In the genomic region with DNA sequence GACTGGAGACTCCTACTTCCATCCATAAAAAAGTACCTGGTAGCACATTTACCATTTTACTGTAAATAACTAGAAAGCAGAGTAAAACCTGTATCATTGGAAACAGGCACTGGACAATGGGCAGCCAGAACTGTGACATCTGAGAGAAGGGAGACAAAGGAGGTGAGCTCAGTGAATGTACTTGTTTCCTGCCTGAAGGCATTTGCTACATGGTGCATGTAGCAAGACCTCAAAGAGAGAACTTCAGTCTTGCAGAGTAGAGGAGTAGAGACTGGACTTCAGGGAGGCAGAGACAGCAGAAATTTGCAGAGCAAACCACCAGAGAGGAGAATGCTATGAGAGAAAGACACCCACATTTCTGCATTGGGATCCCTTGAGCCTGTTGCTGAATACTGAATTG, we compare ENCODE assay signal across 23 cellular contexts.
DNase-seq lines count a peak whose midpoint lies in the region; TF ChIP-seq lines count a peak whose summit lies in the region.
"Had no signal": no experiment of that assay in that cellular context is flagged by ENCODE, and none has a peak within 500 bp of the region (broad histone marks: within the 10 kb centered on the region; RNA-seq: fewer than 3 reads in every experiment).

No MANE protein-coding gene starts in this region.

- no peaks in the 10 kb centered on the region for H3K9me2 ChIP-seq in MM.1S (replicated peaks; ENCODE audit: insufficient read depth, low read length)
- H3K9me2 ChIP-seq: SK-N-SH had no signal

- TF ChIP-seq CTCF in AG04450 (IDR thresholded peaks at IDR 0.05; ENCODE audit: low read depth, low read length) (no peak), astrocyte of the spinal cord (IDR thresholded peaks at IDR 0.05; ENCODE audit: low read depth, low read length) (no peak), spleen (IDR thresholded peaks at IDR 0.05 in 8 of 11, conservative IDR thresholded peaks at IDR 0.05 in 3 of 11) (no peak), GM10266 (IDR thresholded peaks at IDR 0.05; ENCODE audit: control insufficient read depth, insufficient read depth, low read depth, missing control alignments) (no peak), MM.1S (IDR thresholded peaks at IDR 0.05; ENCODE audit: low read length) (no peak), GM13976 (IDR thresholded peaks at IDR 0.05; ENCODE audit: borderline replicate concordance, control extremely low read depth, extremely low read depth, insufficient read depth, missing control alignments) (no peak)

- no peaks in the 10 kb centered on the region for H4K20me1 ChIP-seq in MM.1S (ENCODE audit: insufficient read depth, low read length)

- no peak overlapping the region for H3K4me3 ChIP-seq in AG04450 (ENCODE audit: low read depth, low read length)
- H3K4me3 ChIP-seq in astrocyte of the spinal cord (ENCODE audit: low read depth, low read length), result no peak overlapping the region
- H3K4me3 ChIP-seq in spleen, result no peak overlapping the region
- no peak overlapping the region for H3K4me3 ChIP-seq in MM.1S (ENCODE audit: low read length)

- H3K27ac ChIP-seq in AG04450 (ENCODE audit: low read depth, low read length), result peak overlapping the region; percentile 98
- H3K27ac ChIP-seq in spleen, result no peak overlapping the region
- no peak overlapping the region for H3K27ac ChIP-seq in MM.1S (ENCODE audit: low read length)
- H3K27ac ChIP-seq: HL-60 had no signal

- CTCF ChIA-PET in AG04450 (lab: Charles Lee), result interaction anchor here (0.9 to 2.3 kb wide), 5 partner anchors 9 to 207 kb away, joined by 3 to 13 read pairs (median 3); no protein-coding TSS in a partner anchor

- no peaks in the 10 kb centered on the region; the same call in 1 of the 2 replicates for H3K9me3 ChIP-seq in AG04450 (ENCODE audit: control insufficient read depth, insufficient read depth, low read length)
- H3K9me3 ChIP-seq in spleen, result no peaks in the 10 kb centered on the region
- no peaks in the 10 kb centered on the region for H3K9me3 ChIP-seq in MM.1S (replicated peaks; ENCODE audit: insufficient read depth, low read length)
- H3K9me3 ChIP-seq: SK-N-SH had no signal

- no peak for TF ChIP-seq POLR2A in spleen (IDR thresholded peaks at IDR 0.05)

- DNase-seq in AG04450 (ENCODE audit: low read depth, low spot score) (no peak), NCI-H146 treated with DMSO at 0.1 percent for 48 hours (lab: John Stamatoyannopoulos, UW; ENCODE audit: unreplicated experiment) (peak; percentile 24), astrocyte of the spinal cord (ENCODE audit: low read depth, low spot score) (peak; percentile 10), medulla oblongata (ENCODE audit: extremely low spot score) (peak; percentile 40), spleen (no peak), GM10266 (ENCODE audit: extremely low spot score) (no peak), MM.1S (no peak), GM13976 (ENCODE audit: low spot score) (no peak)
- DNase-seq: 8988T; AML-193; Calu3; CD8-positive, alpha-beta memory T cell; DMS153; H7; KG1; MV-4-11; NCI-H1105 treated with DMSO at 0.1 percent for 48 hours; NCI-H187; NCI-H446 treated with DMSO at 0.1 percent for 48 hours; NCI-H526 treated with DMSO at 0.1 percent for 48 hours; Right ventricle myocardium superior; SK-N-SH had no signal

- H3K4me2 ChIP-seq in MM.1S (ENCODE audit: low read depth, low read length), result no peak overlapping the region
- H3K4me2 ChIP-seq: SK-N-SH had no signal

- no peak overlapping the region for H2AFZ ChIP-seq in MM.1S (ENCODE audit: low read length)

- H3F3A ChIP-seq in MM.1S (ENCODE audit: insufficient read depth, low read length), result no peaks in the 10 kb centered on the region

- H3K9ac ChIP-seq in MM.1S (ENCODE audit: low read length), result no peak overlapping the region
- H3K9ac ChIP-seq: SK-N-SH had no signal

- intact Hi-C loops in spleen (cut with DNase I; ENCODE audit: low total_unique reads), result no loop called here

- no peaks in the 10 kb centered on the region for H3K79me2 ChIP-seq in MM.1S (ENCODE audit: low read length)

- POLR2A ChIA-PET in AG04450 (lab: Yijun Ruan, JAX), result interaction anchor here (0.6 to 3.1 kb wide), 16 partner anchors 8 to 175 kb away, joined by 3 to 98 read pairs (median 6); a partner anchor contains a TSS

- H3K36me3 ChIP-seq in spleen (no peaks in the 10 kb centered on the region), MM.1S (replicated peaks; ENCODE audit: insufficient read depth, low read length) (no peaks in the 10 kb centered on the region)

- no peaks in the 10 kb centered on the region for H3K27me3 ChIP-seq in AG04450 (ENCODE audit: control insufficient read depth, insufficient read depth, low read length)
- no peaks in the 10 kb centered on the region for H3K27me3 ChIP-seq in spleen (replicated peaks in 1 of 7)
- H3K27me3 ChIP-seq in MM.1S (replicated peaks; ENCODE audit: insufficient read depth, low read length), result no peaks in the 10 kb centered on the region

- H3K4me1 ChIP-seq in spleen (no peaks in the 10 kb centered on the region), MM.1S (ENCODE audit: low read length) (peaks cover 6% of the 10 kb centered on the region)

- in situ Hi-C loops in astrocyte of the spinal cord (cut with HindIII; ENCODE audit: low sequenced_read_pairs) (no loop called here), GM13976 (cut with MboI; ENCODE audit: low sequenced_read_pairs, unreplicated experiment) (no loop called here)

Comparison
In these comparisons a context has a peak if more than half of its experiments do, and no peak if none do; other contexts are left out.
1. DNase-seq: peak in NCI-H146 treated with DMSO at 0.1 percent for 48 hours (single experiment), astrocyte of the spinal cord (single experiment) and medulla oblongata (single experiment); none in AG04450 (single experiment), spleen (single experiment), GM10266 (single experiment), MM.1S (single experiment) and GM13976 (single experiment).